Comparison of ENCODE assay signal across 23 cellular contexts in genomic region chr1:64759968-64760367, GRCh38. TPM values are rescaled to one million over a fixed set of nuclear protein-coding genes. Genes with fewer than 3 reads are reported as not detected.
A peak's percentile ranks its signal among the peaks of the same experiment; 100 is the strongest.
DNase-seq lines count a peak whose midpoint lies in the region; ATAC-seq and TF ChIP-seq lines count a peak whose summit lies in the region.
"Had no signal": no experiment of that assay in that cellular context is flagged by ENCODE, and none has a peak within 500 bp of the region (broad histone marks: within the 10 kb centered on the region; RNA-seq: fewer than 3 reads in every experiment).

No MANE protein-coding gene starts in this region.

- no peak for TF ChIP-seq RAD21 in Ishikawa (IDR thresholded peaks at IDR 0.05; ENCODE audit: low read depth)

- peaks cover 10% of the 10 kb centered on the region for H3K4me1 Mint-ChIP-seq in WTC11

- H3K27me3 Mint-ChIP-seq in WTC11 (ENCODE audit: low read depth): no peaks in the 10 kb centered on the region
- H3K27me3 Mint-ChIP-seq: CD4-positive, alpha-beta T cell; CD8-positive, alpha-beta memory T cell had no signal

- H3K36me3 Mint-ChIP-seq in WTC11: peaks cover 9% of the 10 kb centered on the region

- peaks cover 9% of the 10 kb centered on the region for H3K9me3 Mint-ChIP-seq in WTC11
- H3K9me3 Mint-ChIP-seq: GM23338 had no signal

- no peak overlapping the region for H3K27ac Mint-ChIP-seq in WTC11
- H3K27ac Mint-ChIP-seq: CD14-positive monocyte; CD4-positive, alpha-beta T cell; CD8-positive, alpha-beta memory T cell; GM23338; H9 had no signal

- TF ChIP-seq POLR2A in erythroblast (IDR thresholded peaks at IDR 0.05; ENCODE audit: low read length): no peak

- TF ChIP-seq EP300 in Ishikawa (IDR thresholded peaks at IDR 0.05; ENCODE audit: borderline replicate concordance): no peak

- ATAC-seq in WTC11: no peak
- ATAC-seq in GM18511 (IDR thresholded peaks at IDR 0.05; ENCODE audit: unreplicated experiment): no peak
- ATAC-seq: A549, GM12878, GM23338, HCT116 had no signal

- no peak for TF ChIP-seq CTCF in WTC11 (IDR thresholded peaks at IDR 0.05)

- H3K4me3 Mint-ChIP-seq in WTC11: no peak overlapping the region
- H3K4me3 Mint-ChIP-seq: CD14-positive monocyte; CD4-positive, alpha-beta T cell; CD8-positive, alpha-beta memory T cell; GM23338; H9 had no signal

- POLR2A ChIA-PET in WTC11 (lab: Charles Lee): interaction anchor here (0.7 kb wide), 1 partner anchor 206 kb away, joined by 4 read pairs; no protein-coding TSS in a partner anchor

- peak; percentile 7 for DNase-seq in NCI-H2171 treated with DMSO at 0.1 percent for 48 hours (lab: John Stamatoyannopoulos, UW)
- no peak for DNase-seq in NCI-H2171 (lab: John Stamatoyannopoulos, UW)
- no peak for DNase-seq in WTC11 (ENCODE audit: low spot score)
- peak; percentile 40 to 56 for DNase-seq in erythroblast (lab: John Stamatoyannopoulos, UW)
- no peak for DNase-seq in HK-2 (ENCODE audit: unreplicated experiment)
- DNase-seq: 8988T; ACHN; AML-193; BE2C; CD4-positive, alpha-beta T cell; CD8-positive, alpha-beta memory T cell; DMS153; DMS79; EL; GDM1; H9 had no signal

- CTCF ChIA-PET in WTC11 (lab: Charles Lee): no interaction called here

TF ChIP-seq in Ishikawa, 13 proteins besides CTCF, POLR2A, EP300 and RAD21:
- TF ChIP-seq USF1 (IDR thresholded peaks at IDR 0.05): peak; percentile 49
- TF ChIP-seq ZBTB7A (IDR thresholded peaks at IDR 0.05; ENCODE audit: low read depth): no peak
- TF ChIP-seq EGR1 (IDR thresholded peaks at IDR 0.05): no peak

TF ChIP-seq in WTC11, 78 proteins besides CTCF, POLR2A, EP300 and RAD21:
- TF ChIP-seq USF2 (CRISPR knock-in tag; IDR thresholded peaks at IDR 0.05) (peak; percentile 50; the same call in 1 of the 2 replicates), ATF3 (CRISPR knock-in tag; conservative IDR thresholded peaks at IDR 0.05) (no peak)

RNA-seq across cellular contexts. Expression of gene RAVER2, which starts 15.1 kb away (rescaled TPM):
- total RNA-seq in WTC11 (2021): 18.8 to 20.3 TPM (median 20.1 TPM) in 3 replicates

Comparison
In these comparisons a context has a peak if more than half of its experiments do, and no peak if none do; other contexts are left out.
1. DNase-seq: peak in NCI-H2171 treated with DMSO at 0.1 percent for 48 hours (single experiment) and erythroblast (2 of 2); none in NCI-H2171 (single experiment), WTC11 (single experiment) and HK-2 (single experiment).